In genomic region chr19:19651076-19651475, GRCh38 we compare ENCODE assay signal across 21 cellular contexts. TPM values are rescaled to one million over a fixed set of nuclear protein-coding genes. Genes with fewer than 3 reads are reported as not detected.
A peak's percentile ranks its signal among the peaks of the same experiment; 100 is the strongest.
DNase-seq lines count a peak whose midpoint lies in the region; ATAC-seq and TF ChIP-seq lines count a peak whose summit lies in the region.
"Had no signal": no experiment of that assay in that cellular context is flagged by ENCODE, and none has a peak within 500 bp of the region (broad histone marks: within the 10 kb centered on the region; RNA-seq: fewer than 3 reads in every experiment).

No MANE protein-coding gene starts in this region.

- H3K9me3 ChIP-seq in mucosa of descending colon, result no peaks in the 10 kb centered on the region
- H3K9me3 ChIP-seq: prostate gland, spleen, suprapubic skin had no signal

- H3K27ac Mint-ChIP-seq in CD14-positive monocyte, result peak overlapping the region in 2 of 7 donors; percentile 21 to 61
- H3K27ac Mint-ChIP-seq: CD8-positive, alpha-beta T cell had no signal

- 0 out of 2 replicates have a peak overlapping the region, but pooled peaks have one; percentile 1 for H3K27ac ChIP-seq in RWPE1
- H3K27ac ChIP-seq: coronary artery, prostate gland, spleen, suprapubic skin had no signal

- intact Hi-C loops in CD14-positive monocyte (cut with micrococcal nuclease) (no loop called here), head of caudate nucleus (cut with DNase I) (no loop called here), mucosa of descending colon (cut with DNase I, micrococcal nuclease) (no loop called here)

- no peak overlapping the region for H3K4me3 ChIP-seq in mucosa of descending colon
- H3K4me3 ChIP-seq: coronary artery, prostate gland, spleen, suprapubic skin had no signal

- TF ChIP-seq CTCF in CD14-positive monocyte (IDR thresholded peaks at IDR 0.05), result no peak
- TF ChIP-seq CTCF in RWPE1 (conservative IDR thresholded peaks at IDR 0.05; ENCODE audit: low read depth), result no peak
- no peak for TF ChIP-seq CTCF in mucosa of descending colon (IDR thresholded peaks at IDR 0.05)

- peaks cover 83 to 100% of the 10 kb centered on the region in 2 donors for H3K36me3 Mint-ChIP-seq in CD14-positive monocyte

- H3K4me3 Mint-ChIP-seq in CD14-positive monocyte, result no peak overlapping the region
- H3K4me3 Mint-ChIP-seq: activated CD4-positive, alpha-beta T cell treated with anti-CD3 and anti-CD28 coated beads, Interleukin-2, amount 10 ng/mL, durations not matched to agents 7 days and 5 days; activated naive CD4-positive, alpha-beta T cell treated with anti-CD3 and anti-CD28 coated beads for 36 hours; CD8-positive, alpha-beta T cell; natural killer cell treated with Interleukin-12 subunit alpha and Interleukin-12 subunit beta and Interleukin-15 and Interleukin-18, amount 100 ng/mL, for 72 hours; T-cell had no signal

- H3K9me3 Mint-ChIP-seq in CD14-positive monocyte, result no peaks in the 10 kb centered on the region
- H3K9me3 Mint-ChIP-seq: activated CD4-positive, alpha-beta T cell treated with anti-CD3 and anti-CD28 coated beads, Interleukin-2, amount 10 ng/mL, durations not matched to agents 7 days and 5 days; activated naive CD4-positive, alpha-beta T cell treated with anti-CD3 and anti-CD28 coated beads for 36 hours; CD8-positive, alpha-beta T cell; natural killer cell treated with Interleukin-12 subunit alpha and Interleukin-12 subunit beta and Interleukin-15 and Interleukin-18, amount 100 ng/mL, for 72 hours; T-cell had no signal

- DNase-seq in CD14-positive monocyte (ENCODE audit: low spot score), result peak; percentile 41
- DNase-seq in RWPE1 (ENCODE audit: low spot score), result no peak
- DNase-seq in head of caudate nucleus, result peak; percentile 23 to 80 (median 58)
- DNase-seq in nucleus accumbens (lab: John Stamatoyannopoulos, UW), result peak in 44 of 56 donors; percentile 5 to 72 (median 39)
- no peak for DNase-seq in SIG-M5 treated with dmso at 0.1 percent for 504 hours (lab: John Stamatoyannopoulos, UW; ENCODE audit: unreplicated experiment)
- no peak for DNase-seq in NCI-H1436 treated with DMSO at 0.1 percent for 48 hours (lab: John Stamatoyannopoulos, UW)
- no peak for DNase-seq in mucosa of descending colon
- DNase-seq: activated CD4-positive, alpha-beta T cell treated with anti-CD3 and anti-CD28 coated beads, Interleukin-2, amount 10 ng/mL, durations not matched to agents 7 days and 5 days; activated naive CD4-positive, alpha-beta T cell treated with anti-CD3 and anti-CD28 coated beads for 36 hours; CD8-positive, alpha-beta T cell; DMS79; mesendoderm; NCI-H1417; NCI-H526; spleen; T-cell had no signal

- POLR2A ChIA-PET in RWPE1 (lab: Yijun Ruan, JAX; ENCODE audit: low non-redundant PET), result no interaction called here

- no peaks in the 10 kb centered on the region for H3K4me1 Mint-ChIP-seq in CD14-positive monocyte
- H3K4me1 Mint-ChIP-seq: activated CD4-positive, alpha-beta T cell treated with anti-CD3 and anti-CD28 coated beads, Interleukin-2, amount 10 ng/mL, durations not matched to agents 7 days and 5 days had no signal

- no peaks in the 10 kb centered on the region for H3K4me1 ChIP-seq in mucosa of descending colon (ENCODE audit: low read depth)
- H3K4me1 ChIP-seq: prostate gland, spleen, suprapubic skin had no signal

- no peak for ATAC-seq in HG03045 (IDR thresholded peaks at IDR 0.05; ENCODE audit: unreplicated experiment)
- no peak for ATAC-seq in mucosa of descending colon
- ATAC-seq: CD8-positive, alpha-beta T cell; T-cell had no signal

- peaks cover 7% of the 10 kb centered on the region for H3K36me3 ChIP-seq in mucosa of descending colon (ENCODE audit: low read depth)

- peaks cover 0 to 7% (median 2%) of the 10 kb centered on the region in 3 donors for H3K27me3 Mint-ChIP-seq in CD14-positive monocyte (ENCODE audit: low read depth in 3 of 3)
- H3K27me3 Mint-ChIP-seq: activated CD4-positive, alpha-beta T cell treated with anti-CD3 and anti-CD28 coated beads, Interleukin-2, amount 10 ng/mL, durations not matched to agents 7 days and 5 days; natural killer cell treated with Interleukin-12 subunit alpha and Interleukin-12 subunit beta and Interleukin-15 and Interleukin-18, amount 100 ng/mL, for 72 hours; T-cell had no signal

- CTCF ChIA-PET in RWPE1 (lab: Yijun Ruan, JAX), result interaction anchor here (0.8 to 2.2 kb wide), 2 partner anchors 99 to 119 kb away, joined by 4 to 10 read pairs; no protein-coding TSS in a partner anchor

RNA-seq across cellular contexts. Expression of gene GMIP, which starts 7.6 kb away (rescaled TPM):
- polyA plus RNA-seq in CD14-positive monocyte, result 10 to 100 TPM; 41.4 to 75.1 TPM
- total RNA-seq in mucosa of descending colon, result 10 to 100 TPM; 18.1 to 35.5 (median 33.1) TPM

RNA-seq across cellular contexts. Expression of gene ATP13A1, which starts 12.4 kb away (rescaled TPM):
- 10 to 100 TPM; 16.9 to 21.9 TPM for polyA plus RNA-seq in CD14-positive monocyte
- 10 to 100 TPM; 56.1 to 71.9 (median 58.1) TPM for total RNA-seq in mucosa of descending colon

RNA-seq across cellular contexts. Expression of gene ZNF101, which starts 17.6 kb away (rescaled TPM):
- 1 to 10 TPM; 5.5 to 8.4 TPM for polyA plus RNA-seq in CD14-positive monocyte
- 10 to 100 TPM; 11.4 to 15.6 (median 14.6) TPM for total RNA-seq in mucosa of descending colon

RNA-seq across cellular contexts. Expression of gene LPAR2, which starts 23.1 kb away (rescaled TPM):
- 1 to 10 TPM; 1.9 to 2.2 TPM for polyA plus RNA-seq in CD14-positive monocyte
- 10 to 100 TPM; 10.9 to 30.0 (median 17.1) TPM for total RNA-seq in mucosa of descending colon

RNA-seq across cellular contexts. Expression of gene PBX4, which starts 32.6 kb away (rescaled TPM):
- not detected for polyA plus RNA-seq in CD14-positive monocyte
- total RNA-seq in mucosa of descending colon, result 1 to 10 TPM; 2.8 to 6.2 (median 4.6) TPM

Comparison
In these comparisons a context has a peak if more than half of its experiments do, and no peak if none do; other contexts are left out.
1. DNase-seq: peak in CD14-positive monocyte (single experiment), head of caudate nucleus (42 of 42) and nucleus accumbens (44 of 56); none in RWPE1 (single experiment), SIG-M5 treated with dmso at 0.1 percent for 504 hours (single experiment), NCI-H1436 treated with DMSO at 0.1 percent for 48 hours (single experiment) and mucosa of descending colon (0 of 3).